In the genomic region with DNA sequence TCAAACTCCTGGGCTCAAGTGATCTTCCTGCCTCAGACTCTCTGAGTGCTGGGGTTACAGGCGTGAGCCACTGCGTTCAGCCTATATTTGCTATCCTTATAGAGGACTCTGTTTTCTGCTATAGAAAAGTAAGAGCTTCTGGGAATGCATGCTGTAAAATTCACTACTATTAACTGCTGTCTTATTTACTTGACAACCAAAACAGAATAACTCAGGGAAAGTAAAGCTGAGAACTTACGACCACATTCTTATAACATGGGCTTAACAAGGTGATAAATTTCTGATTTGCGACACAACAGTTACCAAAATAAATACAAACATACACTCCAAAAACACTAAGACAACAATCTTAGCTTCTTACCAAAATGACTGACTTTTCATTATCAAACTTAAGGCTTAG, we compare ENCODE assay signal across 19 cellular contexts. TPM values are rescaled to one million over a fixed set of nuclear protein-coding genes. Genes with fewer than 3 reads are reported as not detected.
DNase-seq lines count a peak whose midpoint lies in the region; ATAC-seq and TF ChIP-seq lines count a peak whose summit lies in the region.
"Had no signal": no experiment of that assay in that cellular context is flagged by ENCODE, and none has a peak within 500 bp of the region (broad histone marks: within the 10 kb centered on the region; RNA-seq: fewer than 3 reads in every experiment).

No MANE protein-coding gene starts in this region.

- no peak for TF ChIP-seq CTCF in CD8-positive, alpha-beta T cell (IDR thresholded peaks at IDR 0.05)
- TF ChIP-seq CTCF in osteocyte (IDR thresholded peaks at IDR 0.05) = no peak
- TF ChIP-seq CTCF in natural killer cell (IDR thresholded peaks at IDR 0.05) = no peak

- H3K4me3 ChIP-seq in CD8-positive, alpha-beta T cell (ENCODE audit: low read depth, low read length) = no peak overlapping the region
- H3K4me3 ChIP-seq: A549 had no signal

- no peaks in the 10 kb centered on the region for H3K36me3 ChIP-seq in CD8-positive, alpha-beta T cell (ENCODE audit: insufficient read depth, low read length)

- intact Hi-C loops in CD8-positive, alpha-beta T cell (cut with DNase I, micrococcal nuclease) = no loop called here
- intact Hi-C loops in activated naive CD4-positive, alpha-beta T cell treated with anti-CD3 and anti-CD28 coated beads for 36 hours (cut with micrococcal nuclease) = no loop called here
- intact Hi-C loops in natural killer cell (cut with micrococcal nuclease) = no loop called here

- no peak for ATAC-seq in CD8-positive, alpha-beta T cell
- ATAC-seq in natural killer cell = no peak
- ATAC-seq: A549, HepG2 had no signal

- H3K4me1 ChIP-seq in CD8-positive, alpha-beta T cell (ENCODE audit: insufficient read depth, low read length) = no peaks in the 10 kb centered on the region

- H3K27me3 Mint-ChIP-seq in CD8-positive, alpha-beta T cell (ENCODE audit: low read depth) = no peaks in the 10 kb centered on the region
- no peaks in the 10 kb centered on the region for H3K27me3 Mint-ChIP-seq in osteocyte (ENCODE audit: unreplicated experiment)
- H3K27me3 Mint-ChIP-seq in activated naive CD4-positive, alpha-beta T cell treated with anti-CD3 and anti-CD28 coated beads for 36 hours (ENCODE audit: low read depth) = no peaks in the 10 kb centered on the region
- no peaks in the 10 kb centered on the region for H3K27me3 Mint-ChIP-seq in natural killer cell (ENCODE audit: low read depth in 2 of 2)
- H3K27me3 Mint-ChIP-seq: CD4-positive, alpha-beta T cell; IgD-negative memory B cell had no signal

- peaks cover 25% of the 10 kb centered on the region for H3K4me1 Mint-ChIP-seq in CD8-positive, alpha-beta T cell (ENCODE audit: low read depth)
- peaks cover 25% of the 10 kb centered on the region for H3K4me1 Mint-ChIP-seq in osteocyte (ENCODE audit: unreplicated experiment)
- H3K4me1 Mint-ChIP-seq in activated naive CD4-positive, alpha-beta T cell treated with anti-CD3 and anti-CD28 coated beads for 36 hours (ENCODE audit: low read depth) = peaks cover 12% of the 10 kb centered on the region
- H3K4me1 Mint-ChIP-seq in natural killer cell = peaks cover 17% of the 10 kb centered on the region in 2 donors

- POLR2A ChIA-PET in CD8-positive, alpha-beta T cell (lab: Charles Lee) = no interaction called here

- no peaks in the 10 kb centered on the region for H3K27me3 ChIP-seq in CD8-positive, alpha-beta T cell (ENCODE audit: insufficient read depth, low read length)

- CTCF ChIA-PET in CD8-positive, alpha-beta T cell (lab: Charles Lee) = no interaction called here
- CTCF ChIA-PET in activated naive CD4-positive, alpha-beta T cell treated with anti-CD3 and anti-CD28 coated beads for 36 hours (lab: Charles Lee) = no interaction called here

- H3K9me3 ChIP-seq in CD8-positive, alpha-beta T cell (ENCODE audit: low read length) = no peaks in the 10 kb centered on the region
- H3K9me3 ChIP-seq: A549 had no signal

- H3K9me3 Mint-ChIP-seq in CD8-positive, alpha-beta T cell = no peaks in the 10 kb centered on the region
- H3K9me3 Mint-ChIP-seq in osteocyte (ENCODE audit: unreplicated experiment) = no peaks in the 10 kb centered on the region
- no peaks in the 10 kb centered on the region for H3K9me3 Mint-ChIP-seq in activated naive CD4-positive, alpha-beta T cell treated with anti-CD3 and anti-CD28 coated beads for 36 hours
- no peaks in the 10 kb centered on the region for H3K9me3 Mint-ChIP-seq in natural killer cell
- H3K9me3 Mint-ChIP-seq: CD4-positive, alpha-beta T cell; IgD-negative memory B cell had no signal

- H3K27ac ChIP-seq in CD8-positive, alpha-beta T cell (ENCODE audit: low read depth, low read length) = no peak overlapping the region
- H3K27ac ChIP-seq: 22Rv1, A549, C4-2B had no signal

- peaks cover 40% of the 10 kb centered on the region for H3K36me3 Mint-ChIP-seq in CD8-positive, alpha-beta T cell
- peaks cover 15% of the 10 kb centered on the region for H3K36me3 Mint-ChIP-seq in osteocyte (ENCODE audit: unreplicated experiment)
- H3K36me3 Mint-ChIP-seq in activated naive CD4-positive, alpha-beta T cell treated with anti-CD3 and anti-CD28 coated beads for 36 hours (ENCODE audit: low read depth) = peaks cover 14% of the 10 kb centered on the region
- H3K36me3 Mint-ChIP-seq in natural killer cell = no peaks in the 10 kb centered on the region

- no peak for DNase-seq in CD8-positive, alpha-beta T cell
- DNase-seq in NCI-H69 (lab: John Stamatoyannopoulos, UW) (peak; percentile 8), left kidney (ENCODE audit: low read depth, low spot score) (peak; percentile 43), osteocyte (ENCODE audit: extremely low spot score, unreplicated experiment) (no peak), germinal center (ENCODE audit: low spot score) (no peak), natural killer cell (no peak), SK-N-DZ (ENCODE audit: low spot score) (no peak)
- DNase-seq in activated naive CD4-positive, alpha-beta T cell treated with anti-CD3 and anti-CD28 coated beads for 36 hours = no peak
- DNase-seq: AML-193; CD4-positive, alpha-beta T cell; DMS153; DMS79; GDM1; HCEC 1CT had no signal

- H3K4me3 Mint-ChIP-seq in CD8-positive, alpha-beta T cell = no peak overlapping the region
- H3K4me3 Mint-ChIP-seq in osteocyte (ENCODE audit: unreplicated experiment) = no peak overlapping the region
- H3K4me3 Mint-ChIP-seq in activated naive CD4-positive, alpha-beta T cell treated with anti-CD3 and anti-CD28 coated beads for 36 hours = no peak overlapping the region
- H3K4me3 Mint-ChIP-seq in natural killer cell = no peak overlapping the region
- H3K4me3 Mint-ChIP-seq: CD4-positive, alpha-beta T cell; IgD-negative memory B cell had no signal

- H3K27ac Mint-ChIP-seq in CD8-positive, alpha-beta T cell = peak overlapping the region; percentile 37
- H3K27ac Mint-ChIP-seq in osteocyte (ENCODE audit: unreplicated experiment) (peak overlapping the region; percentile 5), natural killer cell (no peak overlapping the region)
- no peak overlapping the region for H3K27ac Mint-ChIP-seq in activated naive CD4-positive, alpha-beta T cell treated with anti-CD3 and anti-CD28 coated beads for 36 hours
- H3K27ac Mint-ChIP-seq: CD4-positive, alpha-beta T cell had no signal

RNA-seq across cellular contexts. Expression of gene APPBP2, which starts 23.9 kb away (rescaled TPM):
- total RNA-seq in CD8-positive, alpha-beta T cell = 10 to 100 TPM; 19.9 to 20.1 TPM
- 51.7 and 65.0 TPM in 2 replicates for total RNA-seq in osteocyte
- total RNA-seq in activated naive CD4-positive, alpha-beta T cell treated with anti-CD3 and anti-CD28 coated beads for 36 hours = 10 to 100 TPM; 16.5 to 22.3 TPM
- total RNA-seq in natural killer cell = 10 to 100 TPM; 18.2 to 23.2 (median 23.0) TPM
- 28.0 and 30.2 TPM in 2 replicates for polyA plus RNA-seq in SK-N-DZ (2014; cell fraction: cytosol; rRNA removed)
- 22.2 and 33.9 TPM in 2 replicates for polyA plus RNA-seq in SK-N-DZ (2014; cell fraction: nucleus; rRNA removed)

Comparison
In these comparisons a context has a peak if more than half of its experiments do, and no peak if none do; other contexts are left out.
1. DNase-seq: peak in NCI-H69 (single experiment) and left kidney (single experiment); none in CD8-positive, alpha-beta T cell (0 of 7), osteocyte (single experiment), germinal center (single experiment), activated naive CD4-positive, alpha-beta T cell treated with anti-CD3 and anti-CD28 coated beads for 36 hours (single experiment), natural killer cell (single experiment) and SK-N-DZ (single experiment).
2. H3K27ac Mint-ChIP-seq: peak in CD8-positive, alpha-beta T cell (single experiment) and osteocyte (single experiment); none in activated naive CD4-positive, alpha-beta T cell treated with anti-CD3 and anti-CD28 coated beads for 36 hours (single experiment) and natural killer cell (0 of 2).